15 cellular contexts compared by ENCODE assay signal in genomic region chr6:2958331-2958711, GRCh38. TPM values are rescaled to one million over a fixed set of nuclear protein-coding genes. Genes with fewer than 3 reads are reported as not detected.
DNase-seq lines count a peak whose midpoint lies in the region; ATAC-seq and TF ChIP-seq lines count a peak whose summit lies in the region.
"Had no signal": no experiment of that assay in that cellular context is flagged by ENCODE, and none has a peak within 500 bp of the region (broad histone marks: within the 10 kb centered on the region; RNA-seq: fewer than 3 reads in every experiment).

No MANE protein-coding gene starts in this region.

- ATAC-seq in activated naive CD8-positive, alpha-beta T cell treated with anti-CD3 and anti-CD28 coated beads, Interleukin-2, amount 50 U/mL, for 24 hours: no peak
- ATAC-seq in Right ventricle myocardium superior (ENCODE audit: poor library complexity) (peak; percentile 22), HG03159 (IDR thresholded peaks at IDR 0.05; ENCODE audit: unreplicated experiment) (no peak), GM19035 (IDR thresholded peaks at IDR 0.05; ENCODE audit: unreplicated experiment) (no peak)
- ATAC-seq: mucosa of descending colon had no signal

- TF ChIP-seq POLR2A in prostate gland (IDR thresholded peaks at IDR 0.05): no peak

- no peaks in the 10 kb centered on the region for H3K27me3 Mint-ChIP-seq in activated naive CD8-positive, alpha-beta T cell
- no peaks in the 10 kb centered on the region for H3K27me3 Mint-ChIP-seq in activated naive CD8-positive, alpha-beta T cell treated with anti-CD3 and anti-CD28 coated beads, Interleukin-2, amount 50 U/mL, for 24 hours
- H3K27me3 Mint-ChIP-seq: IgD-negative memory B cell had no signal

- H3K36me3 Mint-ChIP-seq in activated naive CD8-positive, alpha-beta T cell: peaks cover 2% of the 10 kb centered on the region
- H3K36me3 Mint-ChIP-seq in activated naive CD8-positive, alpha-beta T cell treated with anti-CD3 and anti-CD28 coated beads, Interleukin-2, amount 50 U/mL, for 24 hours (ENCODE audit: low read depth): peaks cover under 1% of the 10 kb centered on the region

- WGBS in prostate gland: 81% methylated on average over 18 of the region's 18 CpGs

- H3K9me3 ChIP-seq in prostate gland: no peaks in the 10 kb centered on the region
- H3K9me3 ChIP-seq: mucosa of descending colon had no signal

- peak overlapping the region; percentile 54 for H3K27ac Mint-ChIP-seq in activated naive CD8-positive, alpha-beta T cell
- no peak overlapping the region for H3K27ac Mint-ChIP-seq in activated naive CD8-positive, alpha-beta T cell treated with anti-CD3 and anti-CD28 coated beads, Interleukin-2, amount 50 U/mL, for 24 hours
- H3K27ac Mint-ChIP-seq: activated CD4-positive, alpha-beta T cell treated with anti-CD3 and anti-CD28 coated beads, Interleukin-2, amount 10 ng/mL, durations not matched to agents 24 days and 14 days had no signal

- intact Hi-C loops in Right ventricle myocardium superior (cut with DNase I) (no loop called here), prostate gland (cut with DNase I) (no loop called here)

- no peak overlapping the region for H3K4me3 ChIP-seq in prostate gland
- H3K4me3 ChIP-seq: mucosa of descending colon had no signal

- no peaks in the 10 kb centered on the region for H3K9me3 Mint-ChIP-seq in activated naive CD8-positive, alpha-beta T cell (ENCODE audit: low read depth)
- no peaks in the 10 kb centered on the region for H3K9me3 Mint-ChIP-seq in activated naive CD8-positive, alpha-beta T cell treated with anti-CD3 and anti-CD28 coated beads, Interleukin-2, amount 50 U/mL, for 24 hours
- H3K9me3 Mint-ChIP-seq: activated CD4-positive, alpha-beta T cell treated with anti-CD3 and anti-CD28 coated beads, Interleukin-2, amount 10 ng/mL, durations not matched to agents 24 days and 14 days; IgD-negative memory B cell had no signal

- no peak for DNase-seq in activated naive CD8-positive, alpha-beta T cell treated with anti-CD3 and anti-CD28 coated beads, Interleukin-2, amount 50 U/mL, for 24 hours
- DNase-seq in Right ventricle myocardium superior (peak; percentile 77), prostate gland (ENCODE audit: low spot score) (no peak), GM10266 (ENCODE audit: extremely low spot score) (no peak), activated gamma-delta T cell (lab: John Stamatoyannopoulos, UW) (no peak)
- DNase-seq: activated CD4-positive, alpha-beta T cell treated with anti-CD3 and anti-CD28 coated beads, Interleukin-2, amount 10 ng/mL, durations not matched to agents 24 days and 14 days; activated naive CD4-positive, alpha-beta T cell treated with anti-CD3 and anti-CD28 coated beads, Interleukin-2, amount 50 U/mL, for 16 hours; erythroblast; mucosa of descending colon; NCI-H1417 treated with DMSO at 0.1 percent for 48 hours; NCI-H446 treated with DMSO at 0.1 percent for 48 hours had no signal

- TF ChIP-seq CTCF in prostate gland (IDR thresholded peaks at IDR 0.05) (no peak), GM10266 (IDR thresholded peaks at IDR 0.05; ENCODE audit: control insufficient read depth, insufficient read depth, low read depth, missing control alignments) (no peak)

- peaks cover 26% of the 10 kb centered on the region for H3K4me1 Mint-ChIP-seq in activated naive CD8-positive, alpha-beta T cell (ENCODE audit: low read depth)
- peaks cover 13% of the 10 kb centered on the region for H3K4me1 Mint-ChIP-seq in activated naive CD8-positive, alpha-beta T cell treated with anti-CD3 and anti-CD28 coated beads, Interleukin-2, amount 50 U/mL, for 24 hours
- H3K4me1 Mint-ChIP-seq: activated CD4-positive, alpha-beta T cell treated with anti-CD3 and anti-CD28 coated beads, Interleukin-2, amount 10 ng/mL, durations not matched to agents 24 days and 14 days had no signal

- no peaks in the 10 kb centered on the region for H3K36me3 ChIP-seq in prostate gland

- peaks cover 13% of the 10 kb centered on the region for H3K4me1 ChIP-seq in prostate gland (replicated peaks)

- H3K27ac ChIP-seq in prostate gland: peak overlapping the region; percentile 47 to 88

- no peaks in the 10 kb centered on the region for H3K27me3 ChIP-seq in prostate gland (replicated peaks; ENCODE audit: insufficient read depth)

- no peak overlapping the region for H3K4me3 Mint-ChIP-seq in activated naive CD8-positive, alpha-beta T cell
- no peak overlapping the region for H3K4me3 Mint-ChIP-seq in activated naive CD8-positive, alpha-beta T cell treated with anti-CD3 and anti-CD28 coated beads, Interleukin-2, amount 50 U/mL, for 24 hours
- H3K4me3 Mint-ChIP-seq: activated CD4-positive, alpha-beta T cell treated with anti-CD3 and anti-CD28 coated beads, Interleukin-2, amount 10 ng/mL, durations not matched to agents 24 days and 14 days had no signal

RNA-seq across cellular contexts. Expression of gene SERPINB6, which starts 13.0 kb away (rescaled TPM):
- total RNA-seq in Right ventricle myocardium superior: 265 TPM
- 100 to 1,000 TPM; 155 to 202 TPM for total RNA-seq in prostate gland

RNA-seq across cellular contexts. Expression of gene NQO2, which starts 41.4 kb away (rescaled TPM):
- total RNA-seq in Right ventricle myocardium superior (70.5 TPM), prostate gland (10 to 100 TPM; 27.9 to 34.3 TPM)

RNA-seq across cellular contexts. Expression of gene SERPINB9, which starts 55.2 kb away (rescaled TPM):
- total RNA-seq in Right ventricle myocardium superior: 2.9 TPM
- total RNA-seq in prostate gland: 10 to 100 TPM in 1 of 2 donors, 1 to 10 TPM in 1; 3.3 to 50.3 TPM
